2 cellular contexts compared by ENCODE assay signal in genomic region chr19:46744005-46744691, GRCh38.
TF ChIP-seq lines count a peak whose summit lies in the region.

No MANE protein-coding gene starts in this region.

TF ChIP-seq in IMR-90, 13 proteins besides CTCF, POLR2A, EP300 and RAD21:
- TF ChIP-seq SMC3 (IDR thresholded peaks at IDR 0.05; ENCODE audit: low read depth, low read length) (no peak), MAZ (IDR thresholded peaks at IDR 0.05; ENCODE audit: borderline replicate concordance, low read depth, low read length) (no peak), NFE2L2 (IDR thresholded peaks at IDR 0.05; ENCODE audit: low read depth, low read length) (no peak), RCOR1 (IDR thresholded peaks at IDR 0.05; ENCODE audit: insufficient replicate concordance, low read length) (no peak), FOS (IDR thresholded peaks at IDR 0.05; ENCODE audit: low read depth, low read length) (no peak), BHLHE40 (IDR thresholded peaks at IDR 0.05; ENCODE audit: low read depth, low read length) (no peak), CEBPB (IDR thresholded peaks at IDR 0.05; ENCODE audit: low read depth, low read length) (no peak), MXI1 (IDR thresholded peaks at IDR 0.05; ENCODE audit: borderline replicate concordance, low read depth, low read length) (no peak), RFX5 (IDR thresholded peaks at IDR 0.05; ENCODE audit: low read depth, low read length) (no peak), CHD1 (IDR thresholded peaks at IDR 0.05; ENCODE audit: low read depth, low read length) (no peak), MAFK (IDR thresholded peaks at IDR 0.05; ENCODE audit: low read depth, low read length) (no peak)
- TF ChIP-seq, protein P1, sequence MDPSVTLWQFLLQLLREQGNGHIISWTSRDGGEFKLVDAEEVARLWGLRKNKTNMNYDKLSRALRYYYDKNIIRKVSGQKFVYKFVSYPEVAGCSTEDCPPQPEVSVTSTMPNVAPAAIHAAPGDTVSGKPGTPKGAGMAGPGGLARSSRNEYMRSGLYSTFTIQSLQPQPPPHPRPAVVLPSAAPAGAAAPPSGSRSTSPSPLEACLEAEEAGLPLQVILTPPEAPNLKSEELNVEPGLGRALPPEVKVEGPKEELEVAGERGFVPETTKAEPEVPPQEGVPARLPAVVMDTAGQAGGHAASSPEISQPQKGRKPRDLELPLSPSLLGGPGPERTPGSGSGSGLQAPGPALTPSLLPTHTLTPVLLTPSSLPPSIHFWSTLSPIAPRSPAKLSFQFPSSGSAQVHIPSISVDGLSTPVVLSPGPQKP (IDR thresholded peaks at IDR 0.05; ENCODE audit: borderline replicate concordance, low read depth, low read length) = no peak
- TF ChIP-seq, protein P2, sequence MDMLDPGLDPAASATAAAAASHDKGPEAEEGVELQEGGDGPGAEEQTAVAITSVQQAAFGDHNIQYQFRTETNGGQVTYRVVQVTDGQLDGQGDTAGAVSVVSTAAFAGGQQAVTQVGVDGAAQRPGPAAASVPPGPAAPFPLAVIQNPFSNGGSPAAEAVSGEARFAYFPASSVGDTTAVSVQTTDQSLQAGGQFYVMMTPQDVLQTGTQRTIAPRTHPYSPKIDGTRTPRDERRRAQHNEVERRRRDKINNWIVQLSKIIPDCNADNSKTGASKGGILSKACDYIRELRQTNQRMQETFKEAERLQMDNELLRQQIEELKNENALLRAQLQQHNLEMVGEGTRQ (IDR thresholded peaks at IDR 0.05; ENCODE audit: low read depth, low read length) = no peak

TF ChIP-seq in GM12878, 131 proteins besides CTCF, POLR2A, EP300 and RAD21:
- 0 out of 2 replicates have a peak, but pooled peaks have one; percentile 12 for TF ChIP-seq MLLT1 (IDR thresholded peaks at IDR 0.05)
- TF ChIP-seq, protein P3, sequence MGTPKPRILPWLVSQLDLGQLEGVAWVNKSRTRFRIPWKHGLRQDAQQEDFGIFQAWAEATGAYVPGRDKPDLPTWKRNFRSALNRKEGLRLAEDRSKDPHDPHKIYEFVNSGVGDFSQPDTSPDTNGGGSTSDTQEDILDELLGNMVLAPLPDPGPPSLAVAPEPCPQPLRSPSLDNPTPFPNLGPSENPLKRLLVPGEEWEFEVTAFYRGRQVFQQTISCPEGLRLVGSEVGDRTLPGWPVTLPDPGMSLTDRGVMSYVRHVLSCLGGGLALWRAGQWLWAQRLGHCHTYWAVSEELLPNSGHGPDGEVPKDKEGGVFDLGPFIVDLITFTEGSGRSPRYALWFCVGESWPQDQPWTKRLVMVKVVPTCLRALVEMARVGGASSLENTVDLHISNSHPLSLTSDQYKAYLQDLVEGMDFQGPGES (IDR thresholded peaks at IDR 0.05) = no peak
- no peak for TF ChIP-seq CREM (IDR thresholded peaks at IDR 0.05; ENCODE audit: low read depth)
